In the genomic region with DNA sequence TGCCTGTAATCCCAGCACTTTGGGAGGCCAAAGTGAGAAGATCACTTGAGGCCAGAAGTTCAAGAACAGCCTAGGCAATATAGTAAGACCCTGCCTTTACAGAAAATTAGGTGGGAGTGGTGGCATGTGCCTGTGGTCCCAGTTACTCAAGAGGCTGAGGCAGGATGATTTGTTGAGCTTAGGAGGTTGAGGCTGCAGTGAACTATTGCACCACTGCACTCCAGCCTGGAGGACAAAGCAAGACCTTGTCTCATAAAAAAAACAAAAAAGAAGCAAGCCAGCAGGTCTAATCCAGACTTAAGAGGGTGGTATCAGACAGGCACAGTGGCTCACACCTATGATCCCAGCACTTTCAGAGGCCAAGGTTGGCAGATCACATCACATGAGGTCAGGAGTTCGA, we compare ENCODE assay signal across 1 cellular context.
A peak's percentile ranks its signal among the peaks of the same experiment; 100 is the strongest.
TF ChIP-seq lines count a peak whose summit lies in the region.

No MANE protein-coding gene starts in this region.

TF ChIP-seq in HepG2, 621 proteins besides CTCF, POLR2A, EP300 and RAD21 (continued from another document):
- TF ChIP-seq, protein P1, sequence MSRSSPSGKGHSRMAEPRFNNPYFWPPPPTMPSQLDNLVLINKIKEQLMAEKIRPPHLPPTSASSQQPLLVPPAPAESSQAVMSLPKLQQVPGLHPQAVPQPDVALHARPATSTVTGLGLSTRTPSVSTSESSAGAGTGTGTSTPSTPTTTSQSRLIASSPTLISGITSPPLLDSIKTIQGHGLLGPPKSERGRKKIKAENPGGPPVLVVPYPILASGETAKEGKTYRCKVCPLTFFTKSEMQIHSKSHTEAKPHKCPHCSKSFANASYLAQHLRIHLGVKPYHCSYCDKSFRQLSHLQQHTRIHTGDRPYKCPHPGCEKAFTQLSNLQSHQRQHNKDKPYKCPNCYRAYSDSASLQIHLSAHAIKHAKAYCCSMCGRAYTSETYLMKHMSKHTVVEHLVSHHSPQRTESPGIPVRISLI (CRISPR knock-in tag; IDR thresholded peaks at IDR 0.05; ENCODE audit: borderline replicate concordance), result peak; percentile 19; the same call in 1 of the 2 replicates
- peak; percentile 52 for TF ChIP-seq CEBPG (CRISPR knock-in tag; IDR thresholded peaks at IDR 0.05)
- no peak for TF ChIP-seq SP140L (CRISPR knock-in tag; IDR thresholded peaks at IDR 0.05; ENCODE audit: borderline replicate concordance)
- TF ChIP-seq CEBPB (IDR thresholded peaks at IDR 0.05; ENCODE audit: borderline replicate concordance, low read depth, low read length), result peak; percentile 73; the same call in 1 of the 2 replicates
- TF ChIP-seq ZNF546 (CRISPR knock-in tag; conservative IDR thresholded peaks at IDR 0.05), result no peak
- TF ChIP-seq MTA1 (CRISPR knock-in tag; IDR thresholded peaks at IDR 0.05; ENCODE audit: borderline replicate concordance), result no peak
